ENCODE assay signal across 1 cellular context in the genomic region with DNA sequence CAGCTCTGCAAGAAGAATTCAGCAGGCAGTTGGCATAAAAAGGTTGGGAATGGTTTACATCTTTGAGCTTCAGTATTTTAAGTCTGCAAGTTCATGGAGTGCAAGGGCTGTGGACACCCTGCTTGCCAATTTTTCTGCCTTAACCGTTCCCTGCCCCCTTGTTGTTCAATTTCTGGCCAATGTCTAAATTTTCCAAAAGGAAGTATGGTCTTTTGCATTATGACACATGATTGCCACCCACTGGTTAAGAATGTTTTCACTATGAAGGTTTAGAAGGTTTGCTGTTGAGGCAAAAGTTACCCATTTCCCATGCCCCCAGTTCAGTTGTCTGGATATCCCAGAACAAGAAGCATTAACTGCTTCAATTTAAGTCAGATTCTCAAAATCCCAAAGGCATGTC.
TF ChIP-seq lines count a peak whose summit lies in the region.

No MANE protein-coding gene starts in this region.

TF ChIP-seq in SK-N-SH treated with all-trans-retinoic acid at 6 μM for 48 hours, 23 proteins besides CTCF, POLR2A, EP300 and RAD21 (continued from another document):
- TF ChIP-seq ZNF565 (CRISPR knock-in tag; conservative IDR thresholded peaks at IDR 0.05; ENCODE audit: low read depth): no peak
- TF ChIP-seq BACH2 (CRISPR knock-in tag; IDR thresholded peaks at IDR 0.05; ENCODE audit: borderline replicate concordance): no peak
- no peak for TF ChIP-seq ISL1 (CRISPR knock-in tag; IDR thresholded peaks at IDR 0.05)
- TF ChIP-seq PATZ1 (CRISPR knock-in tag; IDR thresholded peaks at IDR 0.05; ENCODE audit: borderline replicate concordance): no peak
